8 cellular contexts compared by ENCODE assay signal in the genomic region with DNA sequence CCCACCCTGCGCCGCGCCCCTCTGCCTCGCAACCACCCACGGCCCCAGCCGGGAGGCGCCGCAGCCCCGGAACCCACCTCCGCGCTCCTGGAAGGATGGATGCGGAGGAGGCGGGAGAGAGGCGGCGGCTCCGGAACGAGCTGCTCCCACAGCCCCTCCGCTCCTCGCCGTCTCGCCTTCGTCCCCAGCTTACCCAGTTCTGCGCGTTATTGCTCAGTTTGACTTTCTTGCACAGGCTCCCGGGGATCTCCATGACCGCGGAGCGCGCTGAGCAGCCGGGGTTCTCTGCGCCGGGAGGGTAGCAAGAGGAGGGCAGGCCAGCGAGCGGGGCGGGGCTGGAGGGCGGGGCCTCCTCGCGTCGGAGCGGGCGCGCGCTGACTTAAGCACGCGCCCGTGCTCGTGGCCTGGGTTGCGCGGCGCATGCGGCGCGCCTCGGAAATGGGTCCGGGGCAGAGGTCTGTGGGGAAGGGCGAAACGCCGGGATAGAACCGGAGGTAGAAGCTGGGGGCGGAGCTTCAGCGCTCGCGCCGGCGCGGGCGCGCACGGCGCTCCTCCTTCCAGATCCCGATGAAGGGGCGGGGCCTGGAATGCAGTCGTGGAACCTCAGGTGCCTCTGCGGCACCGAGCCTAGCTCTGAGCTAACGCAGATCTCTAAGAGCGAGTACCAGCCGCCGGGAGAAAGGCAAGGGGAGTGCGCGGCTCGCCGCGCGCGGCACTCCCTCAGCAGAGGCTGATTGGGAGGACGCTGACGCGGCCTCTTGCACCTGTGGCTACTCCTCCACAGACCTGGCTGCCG. TPM values are rescaled to one million over a fixed set of nuclear protein-coding genes. Genes with fewer than 3 reads are reported as not detected.
DNase-seq lines count a peak whose midpoint lies in the region; ATAC-seq and TF ChIP-seq lines count a peak whose summit lies in the region.

A gene (minus strand): TSS at position 308 of the 796 bp plus-strand sequence. CDS start 55 bp downstream, at position 253.

- ATAC-seq in GM21717 (IDR thresholded peaks at IDR 0.05; ENCODE audit: unreplicated experiment) = peak; percentile 86
- peak; percentile 90 for ATAC-seq in PC-3
- ATAC-seq in mucosa of descending colon = peak; percentile 96

- 0 out of 2 replicates have a peak, but pooled peaks cover 4% of the 10 kb centered on the region for H4K20me1 ChIP-seq in PC-3 (ENCODE audit: low read length)

- CTCF ChIA-PET in PC-3 (lab: Charles Lee) = interaction anchor here (0.5 kb wide), 1 partner anchor 134 kb away, joined by 3 read pairs; no protein-coding TSS in a partner anchor

- H3K27me3 ChIP-seq in PC-3 (ENCODE audit: low read length) = no peaks in the 10 kb centered on the region

- POLR2A ChIA-PET in PC-3 (lab: Charles Lee; ENCODE audit: unreplicated experiment) = interaction anchor here (0.6 to 0.9 kb wide), 8 partner anchors 12 to 1375 kb away, joined by 3 to 13 read pairs (median 4); a partner anchor contains a TSS

- peaks cover 24% of the 10 kb centered on the region for H3K4me1 ChIP-seq in PC-3 (ENCODE audit: insufficient read depth, low read length)
- peaks cover 7% of the 10 kb centered on the region for H3K4me1 ChIP-seq in mucosa of descending colon (ENCODE audit: low read depth)

- H3K9me2 ChIP-seq in PC-3 (replicated peaks; ENCODE audit: low read length) = no peaks in the 10 kb centered on the region

- intact Hi-C loops in PC-3 (cut with micrococcal nuclease) = loop anchor here (1.0 to 5.0 kb wide), 3 partner anchors 48 to 270 kb away; no protein-coding TSS in a partner anchor
- intact Hi-C loops in mucosa of descending colon (cut with DNase I, micrococcal nuclease) = no loop called here

- TF ChIP-seq CTCF in PC-3 (conservative IDR thresholded peaks at IDR 0.05; ENCODE audit: low read depth, low read length) (no peak), mucosa of descending colon (IDR thresholded peaks at IDR 0.05) (no peak)

- 0 out of 2 replicates have a peak, but pooled peaks cover 3% of the 10 kb centered on the region for H3K36me3 ChIP-seq in PC-3 (ENCODE audit: low read depth, low read length)
- no peaks in the 10 kb centered on the region for H3K36me3 ChIP-seq in mucosa of descending colon (ENCODE audit: low read depth)

- H3K4me2 ChIP-seq in PC-3 (ENCODE audit: low read length) = peak within 1 kb of the TSS; percentile 89

- H3K9me3 ChIP-seq in PC-3 (ENCODE audit: low read length) (no peaks in the 10 kb centered on the region), mucosa of descending colon (no peaks in the 10 kb centered on the region)

- peak within 1 kb of the TSS; percentile 83 for H3K9ac ChIP-seq in PC-3 (ENCODE audit: low read length)

- peak within 1 kb of the TSS; percentile 80 for H3K4me3 ChIP-seq in Jurkat, Clone E6-1 (ENCODE audit: low read length)
- H3K4me3 ChIP-seq in PC-3 (ENCODE audit: low read length) (peak within 1 kb of the TSS; percentile 93), mucosa of descending colon (peak within 1 kb of the TSS; percentile 86)

- H3K27ac ChIP-seq in PC-3 (ENCODE audit: low read length) (peak within 1 kb of the TSS; percentile 82), epithelial cell of prostate (peak within 1 kb of the TSS; percentile 89)

- H2AFZ ChIP-seq in PC-3 (ENCODE audit: low read length) = peak within 1 kb of the TSS; percentile 82

- no peaks in the 10 kb centered on the region for H3F3A ChIP-seq in PC-3 (ENCODE audit: low read length, unreplicated experiment)

- H3K79me2 ChIP-seq in PC-3 (ENCODE audit: low read length) = peaks cover 46% of the 10 kb centered on the region

- DNase-seq in DMS53 (lab: John Stamatoyannopoulos, UW) (peak; percentile 98), PC-3 (peak; percentile 96), activated T-cell treated with anti-CD3 and anti-CD28 coated beads for 48 hours (ENCODE audit: low read depth) (peak; percentile 94), epithelial cell of prostate (ENCODE audit: low read depth, low spot score) (peak; percentile 87), mucosa of descending colon (peak; percentile 99)
- peak; percentile 95 for DNase-seq in Jurkat, Clone E6-1 (ENCODE audit: low read depth, low spot score)
- peak; percentile 79 to 89 for DNase-seq in stimulated activated CD8-positive, alpha-beta memory T cell treated with anti-CD3 and anti-CD28 coated beads, Interleukin-4, amount 100 ng/mL, for 1 hour (ENCODE audit: low read depth in 2 of 2, low spot score in 1 of 2)

- no TSS peak for BruUV-seq in PC-3 (replicated peaks; lab: Mats Ljungman, UMichigan)

RNA-seq across cellular contexts. Expression of the gene that starts here (rescaled TPM):
- polyA plus RNA-seq in Jurkat, Clone E6-1 (2012; ENCODE audit: insufficient read depth, insufficient read length) = 101 TPM
- 24.5 and 28.0 TPM in 2 replicates for total RNA-seq in PC-3 (2014; rRNA removed)
- 10 to 100 TPM; 20.3 to 26.8 (median 20.7) TPM for total RNA-seq in mucosa of descending colon

Comparison
In these comparisons a context has a peak if more than half of its experiments do, and no peak if none do; other contexts are left out.
1. Peak in every context shown above with its lines: DNase-seq, ATAC-seq, H3K4me3 ChIP-seq and H3K27ac ChIP-seq.